8 cellular contexts compared by ENCODE assay signal in the genomic region with DNA sequence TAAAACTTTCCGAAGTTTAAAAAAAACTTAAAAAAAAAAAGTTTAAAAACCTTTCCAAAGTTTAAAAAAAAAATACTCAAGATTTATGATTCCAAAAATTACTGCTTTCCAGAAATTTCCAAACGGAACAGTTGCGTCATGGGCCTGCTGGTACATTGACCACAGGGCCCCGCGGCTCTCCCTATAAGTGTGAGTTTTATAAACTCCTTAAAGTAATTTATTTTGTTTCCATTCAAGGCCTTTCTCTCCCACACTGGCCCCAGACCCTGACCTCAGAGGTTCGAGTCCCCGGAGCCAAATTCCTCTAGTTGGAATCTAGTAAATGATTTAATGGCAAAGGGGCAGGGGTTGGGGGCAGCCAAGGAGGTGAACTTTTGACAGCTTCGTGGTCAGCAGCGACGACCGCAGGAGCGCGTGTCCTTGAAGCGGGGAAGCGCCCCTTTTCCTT.
DNase-seq lines count a peak whose midpoint lies in the region; ATAC-seq and TF ChIP-seq lines count a peak whose summit lies in the region.

No MANE protein-coding gene starts in this region.

- no peak for ATAC-seq in GM18511 (IDR thresholded peaks at IDR 0.05; ENCODE audit: unreplicated experiment)

- no peak for TF ChIP-seq EP300 in stomach (IDR thresholded peaks at IDR 0.05)

- no peak overlapping the region for H3K9ac ChIP-seq in iPS-18a (ENCODE audit: low read length)

- H3K27me3 ChIP-seq in iPS-18a (ENCODE audit: control insufficient read depth, insufficient read depth, low read length) (no peaks in the 10 kb centered on the region), stomach (no peaks in the 10 kb centered on the region)

- DNase-seq in HFF-Myc (ENCODE audit: extremely low read depth, low read depth) (no peak), stomach (no peak), HCEC 1CT (no peak), HUDEP-2 (lab: John Stamatoyannopoulos, UW; ENCODE audit: unreplicated experiment in 76 of 76) (no peak), AG08396 (ENCODE audit: low spot score) (no peak)

- H3K4me3 ChIP-seq in HFF-Myc (replicated peaks; ENCODE audit: low read depth, low read length) (peak overlapping the region; percentile 23; the same call in 1 of the 2 replicates), iPS-18a (ENCODE audit: low read length) (peak overlapping the region; percentile 49), stomach (peak overlapping the region; percentile 66 to 79 (median 72))

- H3K4me1 ChIP-seq in iPS-18a (ENCODE audit: control insufficient read depth, low read depth, low read length) (no peaks in the 10 kb centered on the region), stomach (peaks cover 14 to 45% (median 32%) of the 10 kb centered on the region in 4 donors)

- H3K36me3 ChIP-seq in iPS-18a (ENCODE audit: control insufficient read depth, low read depth, low read length) (no peaks in the 10 kb centered on the region), stomach (no peaks in the 10 kb centered on the region)

- 19 to 28% (median 26%) methylated on average over 15 of the region's 15 CpGs for WGBS in stomach, 5 donors

- peak overlapping the region; percentile 83 for H3K27ac ChIP-seq in angular gyrus (ENCODE audit: low read depth, low read length)
- H3K27ac ChIP-seq in iPS-18a (ENCODE audit: low read length): no peak overlapping the region
- H3K27ac ChIP-seq in stomach: peak overlapping the region; percentile 85 to 96 (median 90)

- TF ChIP-seq POLR2A in stomach (IDR thresholded peaks at IDR 0.05): no peak

- TF ChIP-seq CTCF in HFF-Myc (IDR thresholded peaks at IDR 0.05; ENCODE audit: low read depth, low read length, missing control alignments): no peak
- no peak for TF ChIP-seq CTCF in stomach (IDR thresholded peaks at IDR 0.05)

- intact Hi-C loops in stomach (cut with DNase I; ENCODE audit: low total_unique reads): loop anchor here (5.0 kb wide), 1 partner anchor 96 kb away; a partner anchor contains a TSS

- H3K9me3 ChIP-seq in iPS-18a (ENCODE audit: control insufficient read depth, low read depth, low read length): no peaks in the 10 kb centered on the region
- no peaks in the 10 kb centered on the region for H3K9me3 ChIP-seq in stomach
